In the genomic region with DNA sequence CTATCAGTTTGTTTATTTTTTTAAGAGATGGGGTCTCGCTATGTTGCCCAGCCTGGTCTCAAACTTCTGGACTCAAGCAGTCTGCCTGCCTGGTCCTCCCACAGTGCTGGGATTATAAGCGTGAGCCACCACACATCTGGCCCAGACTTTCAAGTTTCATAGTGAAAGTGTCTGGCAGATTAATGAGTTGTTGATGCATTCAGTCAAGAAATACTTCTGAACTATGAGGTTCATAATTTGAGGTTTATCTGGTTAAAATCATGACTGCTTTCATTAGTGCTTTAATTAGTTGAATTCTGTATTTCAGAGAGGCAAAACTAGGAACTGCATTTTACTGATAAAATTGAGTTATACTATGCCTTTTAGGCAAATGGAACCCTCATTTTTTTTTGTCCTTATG, we compare ENCODE assay signal across 8 cellular contexts.
"Had no signal": no experiment of that assay in that cellular context is flagged by ENCODE, and none has a peak within 500 bp of the region (broad histone marks: within the 10 kb centered on the region; RNA-seq: fewer than 3 reads in every experiment).

No MANE protein-coding gene starts in this region.

- H3K9me3 Mint-ChIP-seq: GM23338 had no signal

- H3K27ac ChIP-seq: HL-60, KMS-11 had no signal

- ATAC-seq: GM23338, HepG2 had no signal

- H3K4me2 ChIP-seq: GM23338, KMS-11 had no signal

- H3K27me3 Mint-ChIP-seq: IgD-negative memory B cell had no signal

- H3K9ac ChIP-seq: KMS-11 had no signal

- H2AFZ ChIP-seq: GM23338 had no signal

- H3K27ac Mint-ChIP-seq: IgD-negative memory B cell had no signal

- H3K4me3 ChIP-seq: GM23338 had no signal

- DNase-seq: H9, HCEC 1CT, KBM-7 had no signal

- H3K4me3 Mint-ChIP-seq: GM23338, H9, IgD-negative memory B cell had no signal
